8 cellular contexts compared by ENCODE assay signal in the genomic region with DNA sequence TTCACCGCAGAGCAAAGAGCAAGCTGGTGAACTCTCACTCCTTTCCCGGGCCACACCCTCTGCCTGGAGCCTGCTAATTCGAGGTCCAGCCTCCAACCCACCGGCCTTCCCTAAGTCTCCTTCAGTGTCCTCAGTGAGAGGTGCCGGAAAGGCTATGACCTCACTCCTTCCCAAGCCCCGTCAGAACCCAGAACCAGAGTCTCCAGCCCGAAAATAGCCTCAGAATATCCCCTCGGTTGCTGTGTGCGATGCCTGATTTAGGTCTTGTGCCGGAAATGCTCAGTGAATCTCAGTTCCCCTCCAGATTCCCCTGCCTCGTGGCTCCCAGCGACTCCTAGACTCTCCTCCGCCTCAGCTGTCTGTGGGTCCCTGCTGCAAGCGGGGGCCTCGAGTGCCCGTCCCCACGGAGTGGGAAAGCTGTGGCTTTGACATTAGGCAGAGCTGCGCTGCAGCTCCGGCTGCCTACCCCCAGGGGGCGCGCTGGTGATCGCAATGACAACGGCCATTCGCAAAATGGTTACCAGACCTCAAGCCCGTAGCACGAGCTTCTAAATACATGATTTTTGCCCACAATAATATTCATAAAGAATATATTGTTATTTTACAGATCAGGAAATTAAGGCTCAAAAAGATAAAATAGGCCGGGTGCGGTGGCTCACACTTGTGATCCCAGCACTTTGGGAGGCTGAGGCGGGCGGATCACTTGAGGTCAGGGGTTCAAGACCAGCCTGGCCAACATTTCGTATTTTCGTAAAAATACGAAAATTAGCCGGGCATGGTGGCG. TPM values are rescaled to one million over a fixed set of nuclear protein-coding genes. Genes with fewer than 3 reads are reported as not detected.
DNase-seq lines count a peak whose midpoint lies in the region; ATAC-seq and TF ChIP-seq lines count a peak whose summit lies in the region.

No MANE protein-coding gene starts in this region.

- H3K79me2 ChIP-seq in ACC112 (ENCODE audit: control insufficient read depth, insufficient read depth, low read length, unreplicated experiment) = no peaks in the 10 kb centered on the region

- H3K36me3 ChIP-seq in ACC112 (ENCODE audit: insufficient read depth, low read length) (no peaks in the 10 kb centered on the region), mucosa of rectum (ENCODE audit: control insufficient read depth in 2 of 2, insufficient read depth in 2 of 2, low read length in 2 of 2) (no peaks in the 10 kb centered on the region)

- peak overlapping the region; percentile 58 for H3K4me3 ChIP-seq in ACC112 (ENCODE audit: low read depth, low read length)
- H3K4me3 ChIP-seq in epithelial cell of proximal tubule (ENCODE audit: low read depth, low read length) = peak overlapping the region; percentile 34
- H3K4me3 ChIP-seq in mucosa of rectum (ENCODE audit: low read length in 2 of 2) = peak overlapping the region; percentile 66 to 75

- no peaks in the 10 kb centered on the region for H3K4me1 ChIP-seq in ACC112 (ENCODE audit: control insufficient read depth, insufficient read depth, low read length, unreplicated experiment)
- H3K4me1 ChIP-seq in mucosa of rectum (ENCODE audit: control insufficient read depth in 2 of 2, insufficient read depth in 2 of 2, low read length in 2 of 2) = peaks cover 29 to 41% of the 10 kb centered on the region in 2 donors

- TF ChIP-seq CTCF in epithelial cell of proximal tubule (conservative IDR thresholded peaks at IDR 0.05; ENCODE audit: low read depth, low read length) = peak; percentile 98

- H3K9ac ChIP-seq in mucosa of rectum (ENCODE audit: low read depth in 1 of 2, low read length in 2 of 2) = peak overlapping the region; percentile 86 to 92

- peak overlapping the region; percentile 57 for H2AFZ ChIP-seq in ACC112 (ENCODE audit: low read length, unreplicated experiment)

- DNase-seq in NCI-H82 (lab: John Stamatoyannopoulos, UW) = peak; percentile 80
- DNase-seq in activated CD8-positive, alpha-beta memory T cell treated with anti-CD3 and anti-CD28 coated beads, Interleukin-2, amount 50 U/mL, for 48 hours = peak; percentile 91
- no peak for DNase-seq in epithelial cell of proximal tubule (ENCODE audit: low read depth)
- peak; percentile 28 to 45 for DNase-seq in stimulated activated CD8-positive, alpha-beta memory T cell treated with anti-CD3 and anti-CD28 coated beads, Interleukin-4, amount 100 ng/mL, for 1 hour (ENCODE audit: low read depth in 2 of 2, low spot score in 1 of 2)

- H3K27me3 ChIP-seq in ACC112 (ENCODE audit: insufficient read depth, low read length) = peaks cover 15% of the 10 kb centered on the region
- no peaks in the 10 kb centered on the region for H3K27me3 ChIP-seq in mucosa of rectum (ENCODE audit: control insufficient read depth in 2 of 2, insufficient read depth in 2 of 2, low read length in 2 of 2)

- H3K27ac ChIP-seq in ACC112 (ENCODE audit: low read depth, low read length) (no peak overlapping the region), mucosa of rectum (ENCODE audit: low read depth in 2 of 2, low read length in 2 of 2) (peak overlapping the region; percentile 96)

- ATAC-seq in GM19463 (IDR thresholded peaks at IDR 0.05; ENCODE audit: unreplicated experiment) = peak; percentile 65
- ATAC-seq in HG03469 (IDR thresholded peaks at IDR 0.05; ENCODE audit: unreplicated experiment) = no peak

- no peaks in the 10 kb centered on the region for H3K9me3 ChIP-seq in mucosa of rectum (ENCODE audit: control insufficient read depth in 2 of 2, low read length in 2 of 2)

RNA-seq across cellular contexts. Expression of gene BNIP5, which starts 4.2 kb away (rescaled TPM):
- under 0.01 TPM in 1 of 2 replicates, not detected in the other for total RNA-seq in epithelial cell of proximal tubule

RNA-seq across cellular contexts. Expression of gene ETV7, which starts 46.6 kb away (rescaled TPM):
- total RNA-seq in epithelial cell of proximal tubule = 0.87 and 3.2 TPM in 2 replicates
